ENCODE assay signal across 17 cellular contexts in genomic region chr10:124049484-124049883, GRCh38. TPM values are rescaled to one million over a fixed set of nuclear protein-coding genes. Genes with fewer than 3 reads are reported as not detected.
A peak's percentile ranks its signal among the peaks of the same experiment; 100 is the strongest.
DNase-seq lines count a peak whose midpoint lies in the region; ATAC-seq and TF ChIP-seq lines count a peak whose summit lies in the region.
"Had no signal": no experiment of that assay in that cellular context is flagged by ENCODE, and none has a peak within 500 bp of the region (broad histone marks: within the 10 kb centered on the region; RNA-seq: fewer than 3 reads in every experiment).

No MANE protein-coding gene starts in this region.

- POLR2A ChIA-PET in T-cell (lab: Charles Lee) = no interaction called here

- no peak for TF ChIP-seq POLR2A in stomach (IDR thresholded peaks at IDR 0.05)

- H3K36me3 ChIP-seq in stomach = peaks cover 0 to 10% (median 2%) of the 10 kb centered on the region in 4 donors

- peak overlapping the region in 1 of 5 donors; percentile 10 for H3K27ac ChIP-seq in stomach
- H3K27ac ChIP-seq: thoracic aorta had no signal

- ATAC-seq in HG03354 (IDR thresholded peaks at IDR 0.05; ENCODE audit: poor library complexity, severe bottlenecking, unreplicated experiment) (no peak), T-cell (replicated peaks in 1 of 4) (no peak)
- ATAC-seq: activated CD4-positive, CD25-positive, alpha-beta regulatory T cell treated with anti-CD3 and anti-CD28 coated beads, Interleukin-2, amount 50 U/mL, for 24 hours had no signal

- H3K4me1 ChIP-seq in stomach = peaks cover 0 to 31% (median 11%) of the 10 kb centered on the region in 4 donors

- no peak for TF ChIP-seq CTCF in stomach (IDR thresholded peaks at IDR 0.05)

- peaks cover 0 to 8% (median 4%) of the 10 kb centered on the region in 3 donors for H3K9me3 Mint-ChIP-seq in T-cell
- H3K9me3 Mint-ChIP-seq: central memory CD8-positive, alpha-beta T cell had no signal

- DNase-seq in 8988T = peak; percentile 46
- DNase-seq in HK-2 (ENCODE audit: unreplicated experiment) = peak; percentile 42
- peak; percentile 43 for DNase-seq in astrocyte of the hippocampus (ENCODE audit: low read depth, low spot score)
- peak; percentile 32 for DNase-seq in kidney glomerular epithelial cell (lab: John Stamatoyannopoulos, UW)
- DNase-seq in NCI-H1092 treated with DMSO at 0.1 percent for 48 hours (lab: John Stamatoyannopoulos, UW) = no peak
- DNase-seq in T-cell = no peak
- no peak for DNase-seq in stomach
- DNase-seq: left cardiac atrium, NCI-H1930, NCI-H524, OCI-M1, SW 1271 had no signal

- H3K27me3 ChIP-seq in stomach = no peaks in the 10 kb centered on the region

- no peak overlapping the region for H3K4me3 Mint-ChIP-seq in T-cell
- H3K4me3 Mint-ChIP-seq: activated naive CD4-positive, alpha-beta T cell treated with anti-CD3 and anti-CD28 coated beads, Interleukin-2, amount 50 U/mL, for 24 hours; central memory CD8-positive, alpha-beta T cell had no signal

- intact Hi-C loops in stomach (cut with DNase I; ENCODE audit: low total_unique reads) = no loop called here

- CTCF ChIA-PET in T-cell (lab: Charles Lee) = no interaction called here

- H3K4me1 Mint-ChIP-seq in T-cell = no peaks in the 10 kb centered on the region
- H3K4me1 Mint-ChIP-seq: activated naive CD4-positive, alpha-beta T cell treated with anti-CD3 and anti-CD28 coated beads, Interleukin-2, amount 50 U/mL, for 24 hours; central memory CD8-positive, alpha-beta T cell had no signal

- H3K27ac Mint-ChIP-seq in T-cell = no peak overlapping the region
- H3K27ac Mint-ChIP-seq: activated naive CD4-positive, alpha-beta T cell treated with anti-CD3 and anti-CD28 coated beads, Interleukin-2, amount 50 U/mL, for 24 hours had no signal

- WGBS in stomach, 5 donors = 83 to 96% (median 91%) methylated on average over 5 of the region's 5 CpGs

- no peak overlapping the region for H3K4me3 ChIP-seq in stomach
- H3K4me3 ChIP-seq: thoracic aorta had no signal

- H3K27me3 Mint-ChIP-seq in T-cell = no peaks in the 10 kb centered on the region

- no peaks in the 10 kb centered on the region for H3K36me3 Mint-ChIP-seq in T-cell
- H3K36me3 Mint-ChIP-seq: activated naive CD4-positive, alpha-beta T cell treated with anti-CD3 and anti-CD28 coated beads, Interleukin-2, amount 50 U/mL, for 24 hours had no signal

- no peaks in the 10 kb centered on the region for H3K9me3 ChIP-seq in stomach
- H3K9me3 ChIP-seq: thoracic aorta had no signal

- no peak for TF ChIP-seq EP300 in stomach (IDR thresholded peaks at IDR 0.05)

RNA-seq across cellular contexts. Expression of gene CHST15, which starts 43.9 kb away (rescaled TPM):
- total RNA-seq in T-cell = 1 to 10 TPM in 4 of 5 donors, under 1 TPM in 1; 0.95 to 4.2 (median 1.3) TPM
- total RNA-seq in stomach = 10 to 100 TPM in 4 of 5 donors, 1 to 10 TPM in 1; 2.6 to 30.4 (median 22.8) TPM
- 1 to 10 TPM; 5.2 to 7.3 (median 5.7) TPM for polyA plus RNA-seq in stomach

Comparison
In these comparisons a context has a peak if more than half of its experiments do, and no peak if none do; other contexts are left out.
1. DNase-seq: peak in 8988T (single experiment), HK-2 (single experiment), astrocyte of the hippocampus (single experiment) and kidney glomerular epithelial cell (single experiment); none in NCI-H1092 treated with DMSO at 0.1 percent for 48 hours (single experiment), T-cell (0 of 34) and stomach (single experiment).